2 cellular contexts compared by ENCODE assay signal in the genomic region with DNA sequence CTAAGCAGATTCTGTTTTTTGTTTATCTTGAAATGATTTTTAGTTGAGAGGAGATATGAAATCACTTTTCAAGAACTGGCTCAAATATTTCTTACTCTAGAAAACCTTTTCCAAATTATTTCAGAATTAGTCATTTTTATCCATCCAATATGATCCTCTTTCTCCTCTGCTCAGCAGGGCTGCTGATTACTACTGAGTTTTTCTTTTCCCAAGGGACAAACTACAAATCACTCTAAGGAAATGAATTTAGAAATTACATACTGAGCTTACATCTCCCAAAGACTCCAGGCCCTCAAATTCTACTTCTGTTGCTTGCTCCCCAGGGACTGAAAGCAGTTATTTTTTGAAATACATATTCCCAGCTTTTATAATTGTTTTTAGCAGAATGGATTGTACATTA.
TF ChIP-seq lines count a peak whose summit lies in the region.

No MANE protein-coding gene starts in this region.

TF ChIP-seq in SK-N-SH treated with all-trans-retinoic acid at 6 μM for 48 hours, 23 proteins besides CTCF, POLR2A, EP300 and RAD21 (continued from another document):
- TF ChIP-seq GLIS3 (CRISPR knock-in tag; IDR thresholded peaks at IDR 0.05) = no peak
- TF ChIP-seq, protein P1, sequence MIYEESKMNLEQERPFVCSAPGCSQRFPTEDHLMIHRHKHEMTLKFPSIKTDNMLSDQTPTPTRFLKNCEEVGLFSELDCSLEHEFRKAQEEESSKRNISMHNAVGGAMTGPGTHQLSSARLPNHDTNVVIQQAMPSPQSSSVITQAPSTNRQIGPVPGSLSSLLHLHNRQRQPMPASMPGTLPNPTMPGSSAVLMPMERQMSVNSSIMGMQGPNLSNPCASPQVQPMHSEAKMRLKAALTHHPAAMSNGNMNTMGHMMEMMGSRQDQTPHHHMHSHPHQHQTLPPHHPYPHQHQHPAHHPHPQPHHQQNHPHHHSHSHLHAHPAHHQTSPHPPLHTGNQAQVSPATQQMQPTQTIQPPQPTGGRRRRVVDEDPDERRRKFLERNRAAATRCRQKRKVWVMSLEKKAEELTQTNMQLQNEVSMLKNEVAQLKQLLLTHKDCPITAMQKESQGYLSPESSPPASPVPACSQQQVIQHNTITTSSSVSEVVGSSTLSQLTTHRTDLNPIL (CRISPR knock-in tag; IDR thresholded peaks at IDR 0.05; ENCODE audit: low read depth) = no peak
- TF ChIP-seq ZNF70 (CRISPR knock-in tag; IDR thresholded peaks at IDR 0.05) = no peak
- TF ChIP-seq TCF4 (CRISPR knock-in tag; IDR thresholded peaks at IDR 0.05; ENCODE audit: borderline replicate concordance) = no peak
- TF ChIP-seq, protein P2, sequence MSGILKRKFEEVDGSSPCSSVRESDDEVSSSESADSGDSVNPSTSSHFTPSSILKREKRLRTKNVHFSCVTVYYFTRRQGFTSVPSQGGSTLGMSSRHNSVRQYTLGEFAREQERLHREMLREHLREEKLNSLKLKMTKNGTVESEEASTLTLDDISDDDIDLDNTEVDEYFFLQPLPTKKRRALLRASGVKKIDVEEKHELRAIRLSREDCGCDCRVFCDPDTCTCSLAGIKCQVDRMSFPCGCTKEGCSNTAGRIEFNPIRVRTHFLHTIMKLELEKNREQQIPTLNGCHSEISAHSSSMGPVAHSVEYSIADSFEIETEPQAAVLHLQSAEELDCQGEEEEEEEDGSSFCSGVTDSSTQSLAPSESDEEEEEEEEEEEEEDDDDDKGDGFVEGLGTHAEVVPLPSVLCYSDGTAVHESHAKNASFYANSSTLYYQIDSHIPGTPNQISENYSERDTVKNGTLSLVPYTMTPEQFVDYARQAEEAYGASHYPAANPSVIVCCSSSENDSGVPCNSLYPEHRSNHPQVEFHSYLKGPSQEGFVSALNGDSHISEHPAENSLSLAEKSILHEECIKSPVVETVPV (CRISPR knock-in tag; IDR thresholded peaks at IDR 0.05) = no peak

TF ChIP-seq in SK-N-SH, 30 proteins besides CTCF, POLR2A, EP300 and RAD21 (continued from another document):
- TF ChIP-seq, protein P3, sequence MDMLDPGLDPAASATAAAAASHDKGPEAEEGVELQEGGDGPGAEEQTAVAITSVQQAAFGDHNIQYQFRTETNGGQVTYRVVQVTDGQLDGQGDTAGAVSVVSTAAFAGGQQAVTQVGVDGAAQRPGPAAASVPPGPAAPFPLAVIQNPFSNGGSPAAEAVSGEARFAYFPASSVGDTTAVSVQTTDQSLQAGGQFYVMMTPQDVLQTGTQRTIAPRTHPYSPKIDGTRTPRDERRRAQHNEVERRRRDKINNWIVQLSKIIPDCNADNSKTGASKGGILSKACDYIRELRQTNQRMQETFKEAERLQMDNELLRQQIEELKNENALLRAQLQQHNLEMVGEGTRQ (IDR thresholded peaks at IDR 0.05; ENCODE audit: borderline replicate concordance, low read depth, low read length) = no peak
- TF ChIP-seq SMC3 (IDR thresholded peaks at IDR 0.05; ENCODE audit: low read depth, low read length) = no peak
- no peak for TF ChIP-seq FOXM1 (IDR thresholded peaks at IDR 0.05; ENCODE audit: low read depth)
